Comparison of ENCODE assay signal across 13 cellular contexts in the genomic region with DNA sequence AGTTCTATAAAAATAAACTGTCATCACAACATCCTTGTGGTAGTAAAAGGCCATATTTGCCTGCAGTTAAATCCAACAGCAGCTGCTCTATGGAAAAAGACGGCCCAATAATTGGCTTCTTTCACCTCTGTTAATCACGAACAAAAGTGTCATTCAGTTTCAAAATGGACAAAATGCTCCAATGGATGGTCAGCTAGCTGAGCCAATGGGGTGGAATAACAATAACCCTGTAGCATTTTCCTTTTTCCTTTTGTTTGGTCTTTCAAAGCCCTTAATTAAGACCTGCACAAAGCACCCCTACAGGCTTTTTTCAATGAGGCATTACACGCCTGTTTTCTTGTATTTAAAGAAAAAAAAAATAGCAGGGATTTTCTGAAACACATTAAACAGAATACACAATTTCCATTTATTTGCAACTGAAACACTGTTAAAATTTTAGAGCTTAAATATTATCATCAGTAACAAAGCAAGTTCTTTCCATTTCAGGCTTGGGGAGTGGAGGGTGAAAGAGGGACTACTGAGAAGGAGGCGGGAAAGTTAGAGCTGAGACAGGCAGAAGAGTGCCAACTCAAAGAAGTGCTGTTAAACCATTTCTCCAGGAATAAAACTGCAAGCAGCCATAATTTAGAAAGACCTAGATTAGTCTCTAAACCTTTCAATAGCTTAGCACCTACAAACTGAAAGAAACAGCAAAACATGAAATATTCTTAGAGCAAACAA. TPM values are rescaled to one million over a fixed set of nuclear protein-coding genes. Genes with fewer than 3 reads are reported as not detected.
DNase-seq lines count a peak whose midpoint lies in the region; ATAC-seq, FAIRE-seq and TF ChIP-seq lines count a peak whose summit lies in the region.
"Had no signal": no experiment of that assay in that cellular context is flagged by ENCODE, and none has a peak within 500 bp of the region (broad histone marks: within the 10 kb centered on the region; RNA-seq: fewer than 3 reads in every experiment).

No MANE protein-coding gene starts in this region.

- intact Hi-C loops in kidney (cut with DNase I), result no loop called here

- TF ChIP-seq CTCF in A549 (IDR thresholded peaks at IDR 0.05) (no peak), kidney (IDR thresholded peaks at IDR 0.05; ENCODE audit: borderline replicate concordance, extremely low read depth, insufficient read depth) (no peak)

- H3K36me3 ChIP-seq in SJCRH30, result peaks cover 3% of the 10 kb centered on the region; the same call in 1 of the 2 replicates
- no peaks in the 10 kb centered on the region for H3K36me3 ChIP-seq in kidney (ENCODE audit: control insufficient read depth in 1 of 2, insufficient read depth in 2 of 2, low read length in 2 of 2)

- H3K4me1 ChIP-seq in A549 (peaks cover 61% of the 10 kb centered on the region), SJCRH30 (peaks cover 53% of the 10 kb centered on the region), kidney (ENCODE audit: control insufficient read depth in 1 of 2, insufficient read depth in 1 of 2, low read depth in 1 of 2, low read length in 2 of 2) (peaks cover 5 to 35% of the 10 kb centered on the region in 2 donors)

- POLR2A ChIA-PET in A549 (lab: Yijun Ruan, JAX), result interaction anchor here (1.3 kb wide), 1 partner anchor 29 kb away, joined by 3 read pairs; the partner anchor contains the start of gene LGR4

- peak overlapping the region; percentile 11; the same call in 2 of the 3 replicates for H3K4me2 ChIP-seq in A549

- TF ChIP-seq POLR2A in A549 (IDR thresholded peaks at IDR 0.05; ENCODE audit: low read length) (no peak), GM12892 (IDR thresholded peaks at IDR 0.05; ENCODE audit: low read depth, low read length) (no peak)

- no peaks in the 10 kb centered on the region for H3K9me3 ChIP-seq in A549
- H3K9me3 ChIP-seq in SJCRH30 (replicated peaks), result peaks cover 8% of the 10 kb centered on the region
- no peaks in the 10 kb centered on the region for H3K9me3 ChIP-seq in kidney (ENCODE audit: control insufficient read depth in 1 of 2, low read length in 2 of 2)

- FAIRE-seq in A549 (lab: Jason Lieb, UNC) (no peak), GM12892 (lab: Jason Lieb, UNC) (no peak), kidney (lab: Jason Lieb, UNC) (no peak)

- 85% methylated on average over 4 of the region's 4 CpGs for WGBS in A549 (ENCODE audit: missing lambda C conversion rate)

- H3K27me3 ChIP-seq in SJCRH30 (no peaks in the 10 kb centered on the region), layer of hippocampus (ENCODE audit: control insufficient read depth, insufficient read depth, low read length) (no peaks in the 10 kb centered on the region)
- H3K27me3 ChIP-seq: foreskin keratinocyte had no signal

- ATAC-seq in A549 (no peak), GM18870 (IDR thresholded peaks at IDR 0.05; ENCODE audit: unreplicated experiment) (no peak)
- ATAC-seq: activated naive CD4-positive, alpha-beta T cell treated with anti-CD3 and anti-CD28 coated beads, Interleukin-2, amount 50 U/mL, for 72 hours had no signal

- TF ChIP-seq RAD21 in A549 (conservative IDR thresholded peaks at IDR 0.05 in 1 of 2, IDR thresholded peaks at IDR 0.05 in 1 of 2), result no peak

- no peak overlapping the region for H3K27ac ChIP-seq in A549
- peak overlapping the region; percentile 41 for H3K27ac ChIP-seq in SJCRH30
- H3K27ac ChIP-seq in layer of hippocampus (ENCODE audit: low read depth, low read length), result peak overlapping the region; percentile 71
- no peak overlapping the region for H3K27ac ChIP-seq in kidney (ENCODE audit: low read depth in 2 of 2, low read length in 2 of 2)
- H3K27ac ChIP-seq: coronary artery, foreskin keratinocyte had no signal

- H3K4me3 ChIP-seq in A549, result no peak overlapping the region
- peak overlapping the region; percentile 6; the same call in 1 of the 2 replicates for H3K4me3 ChIP-seq in SJCRH30
- no peak overlapping the region for H3K4me3 ChIP-seq in kidney (ENCODE audit: low read length in 2 of 2)
- H3K4me3 ChIP-seq: coronary artery had no signal

- peak overlapping the region in 1 of 2 donors; percentile 27 for H3K9ac ChIP-seq in kidney (ENCODE audit: low read length in 2 of 2)

- no peak for TF ChIP-seq EP300 in A549 (IDR thresholded peaks at IDR 0.05)

- CTCF ChIA-PET in A549 (lab: Yijun Ruan, JAX), result interaction anchor here (0.6 to 3.0 kb wide), 6 partner anchors 12 to 148 kb away, joined by 3 to 13 read pairs (median 4); no protein-coding TSS in a partner anchor

- DNase-seq in A549 (ENCODE audit: low read depth in 1 of 2, low spot score in 1 of 2), result no peak
- peak; percentile 42 for DNase-seq in NCI-H1436 (lab: John Stamatoyannopoulos, UW)
- peak; percentile 26 to 76 for DNase-seq in SJCRH30
- no peak for DNase-seq in GM12892 (ENCODE audit: insufficient read length)
- DNase-seq in NCI-H187 treated with DMSO at 0.1 percent for 48 hours (lab: John Stamatoyannopoulos, UW), result no peak
- DNase-seq in kidney, result no peak
- DNase-seq: foreskin keratinocyte, IMR-90, NCI-H524 had no signal

TF ChIP-seq in A549, 52 proteins besides CTCF, POLR2A, EP300 and RAD21:
- TF ChIP-seq GATA3 (IDR thresholded peaks at IDR 0.05; ENCODE audit: borderline replicate concordance), result no peak
- no peak for TF ChIP-seq E2F6 (IDR thresholded peaks at IDR 0.05; ENCODE audit: borderline replicate concordance, low read depth)
- TF ChIP-seq ZSCAN20 (CRISPR knock-in tag; IDR thresholded peaks at IDR 0.05), result no peak
- TF ChIP-seq CEBPB (IDR thresholded peaks at IDR 0.05), result no peak
- no peak for TF ChIP-seq ESRRA (IDR thresholded peaks at IDR 0.05; ENCODE audit: borderline replicate concordance, low read length)
- TF ChIP-seq CBX8 (IDR thresholded peaks at IDR 0.05), result no peak
- TF ChIP-seq POLR2AphosphoS2 (conservative IDR thresholded peaks at IDR 0.05; ENCODE audit: low read length), result no peak
- TF ChIP-seq HDAC2 (IDR thresholded peaks at IDR 0.05), result no peak
- TF ChIP-seq HEYL (CRISPR knock-in tag; IDR thresholded peaks at IDR 0.05), result no peak
- no peak for TF ChIP-seq FOSB (CRISPR knock-in tag; IDR thresholded peaks at IDR 0.05)
- TF ChIP-seq ZFP36 (IDR thresholded peaks at IDR 0.05; ENCODE audit: borderline replicate concordance, partially characterized antibody), result no peak
- no peak for TF ChIP-seq RFX5 (IDR thresholded peaks at IDR 0.05)
- TF ChIP-seq KDM1A (IDR thresholded peaks at IDR 0.05; ENCODE audit: low read depth), result no peak
- TF ChIP-seq FOSL2 (IDR thresholded peaks at IDR 0.05), result no peak
- no peak for TF ChIP-seq FOSL2 (CRISPR knock-in tag; IDR thresholded peaks at IDR 0.05)
- TF ChIP-seq USF2 (IDR thresholded peaks at IDR 0.05), result no peak
- TF ChIP-seq JUN (IDR thresholded peaks at IDR 0.05), result no peak

RNA-seq across cellular contexts. Expression of gene LGR4, which starts 28.7 kb away (rescaled TPM):
- polyA plus RNA-seq in A549 (2011; rRNA removed) (130 and 145 TPM in 2 replicates), A549 (2017; fragmentation: RNase III; extraction: RNeasy Plus Mini Kit Qiagen cat#74134 plus additional on column Dnase treatment) (40.9 to 43.5 TPM (median 41.2 TPM) in 3 replicates), kidney (ENCODE audit: insufficient read depth, low read depth, low replicate concordance) (22.7 TPM)
- polyA plus RNA-seq in A549 (2012; cell fraction: cytosol; rRNA removed), result 24.3 and 35.8 TPM in 2 replicates
- polyA plus RNA-seq in A549 (2012; cell fraction: nucleus; rRNA removed), result 30.6 and 51.3 TPM in 2 replicates
- polyA minus RNA-seq in A549 (2011; rRNA and poly(A)+ RNA removed), result 241 and 257 TPM in 2 replicates
- 40.0 and 44.2 TPM in 2 replicates for total RNA-seq in SJCRH30 (2014; rRNA removed; shearing (Covaris generic))
- 0.59 TPM for polyA plus RNA-seq in GM12892 (2012; ENCODE audit: missing spikeins)
- total RNA-seq in kidney, result 109 TPM

Comparison
In these comparisons a context has a peak if more than half of its experiments do, and no peak if none do; other contexts are left out.
1. DNase-seq: peak in NCI-H1436 (single experiment) and SJCRH30 (2 of 2); none in A549 (0 of 2), GM12892 (single experiment), NCI-H187 treated with DMSO at 0.1 percent for 48 hours (single experiment) and kidney (single experiment).
2. H3K27ac ChIP-seq: peak in SJCRH30 (single experiment) and layer of hippocampus (single experiment); none in A549 (0 of 2) and kidney (0 of 2).